ENCODE assay signal across 1 cellular context in genomic region chr19:14004619-14005380, GRCh38.
TF ChIP-seq lines count a peak whose summit lies in the region.

No MANE protein-coding gene starts in this region.

TF ChIP-seq in H1, 55 proteins besides CTCF, POLR2A, EP300 and RAD21:
- TF ChIP-seq, protein P1, sequence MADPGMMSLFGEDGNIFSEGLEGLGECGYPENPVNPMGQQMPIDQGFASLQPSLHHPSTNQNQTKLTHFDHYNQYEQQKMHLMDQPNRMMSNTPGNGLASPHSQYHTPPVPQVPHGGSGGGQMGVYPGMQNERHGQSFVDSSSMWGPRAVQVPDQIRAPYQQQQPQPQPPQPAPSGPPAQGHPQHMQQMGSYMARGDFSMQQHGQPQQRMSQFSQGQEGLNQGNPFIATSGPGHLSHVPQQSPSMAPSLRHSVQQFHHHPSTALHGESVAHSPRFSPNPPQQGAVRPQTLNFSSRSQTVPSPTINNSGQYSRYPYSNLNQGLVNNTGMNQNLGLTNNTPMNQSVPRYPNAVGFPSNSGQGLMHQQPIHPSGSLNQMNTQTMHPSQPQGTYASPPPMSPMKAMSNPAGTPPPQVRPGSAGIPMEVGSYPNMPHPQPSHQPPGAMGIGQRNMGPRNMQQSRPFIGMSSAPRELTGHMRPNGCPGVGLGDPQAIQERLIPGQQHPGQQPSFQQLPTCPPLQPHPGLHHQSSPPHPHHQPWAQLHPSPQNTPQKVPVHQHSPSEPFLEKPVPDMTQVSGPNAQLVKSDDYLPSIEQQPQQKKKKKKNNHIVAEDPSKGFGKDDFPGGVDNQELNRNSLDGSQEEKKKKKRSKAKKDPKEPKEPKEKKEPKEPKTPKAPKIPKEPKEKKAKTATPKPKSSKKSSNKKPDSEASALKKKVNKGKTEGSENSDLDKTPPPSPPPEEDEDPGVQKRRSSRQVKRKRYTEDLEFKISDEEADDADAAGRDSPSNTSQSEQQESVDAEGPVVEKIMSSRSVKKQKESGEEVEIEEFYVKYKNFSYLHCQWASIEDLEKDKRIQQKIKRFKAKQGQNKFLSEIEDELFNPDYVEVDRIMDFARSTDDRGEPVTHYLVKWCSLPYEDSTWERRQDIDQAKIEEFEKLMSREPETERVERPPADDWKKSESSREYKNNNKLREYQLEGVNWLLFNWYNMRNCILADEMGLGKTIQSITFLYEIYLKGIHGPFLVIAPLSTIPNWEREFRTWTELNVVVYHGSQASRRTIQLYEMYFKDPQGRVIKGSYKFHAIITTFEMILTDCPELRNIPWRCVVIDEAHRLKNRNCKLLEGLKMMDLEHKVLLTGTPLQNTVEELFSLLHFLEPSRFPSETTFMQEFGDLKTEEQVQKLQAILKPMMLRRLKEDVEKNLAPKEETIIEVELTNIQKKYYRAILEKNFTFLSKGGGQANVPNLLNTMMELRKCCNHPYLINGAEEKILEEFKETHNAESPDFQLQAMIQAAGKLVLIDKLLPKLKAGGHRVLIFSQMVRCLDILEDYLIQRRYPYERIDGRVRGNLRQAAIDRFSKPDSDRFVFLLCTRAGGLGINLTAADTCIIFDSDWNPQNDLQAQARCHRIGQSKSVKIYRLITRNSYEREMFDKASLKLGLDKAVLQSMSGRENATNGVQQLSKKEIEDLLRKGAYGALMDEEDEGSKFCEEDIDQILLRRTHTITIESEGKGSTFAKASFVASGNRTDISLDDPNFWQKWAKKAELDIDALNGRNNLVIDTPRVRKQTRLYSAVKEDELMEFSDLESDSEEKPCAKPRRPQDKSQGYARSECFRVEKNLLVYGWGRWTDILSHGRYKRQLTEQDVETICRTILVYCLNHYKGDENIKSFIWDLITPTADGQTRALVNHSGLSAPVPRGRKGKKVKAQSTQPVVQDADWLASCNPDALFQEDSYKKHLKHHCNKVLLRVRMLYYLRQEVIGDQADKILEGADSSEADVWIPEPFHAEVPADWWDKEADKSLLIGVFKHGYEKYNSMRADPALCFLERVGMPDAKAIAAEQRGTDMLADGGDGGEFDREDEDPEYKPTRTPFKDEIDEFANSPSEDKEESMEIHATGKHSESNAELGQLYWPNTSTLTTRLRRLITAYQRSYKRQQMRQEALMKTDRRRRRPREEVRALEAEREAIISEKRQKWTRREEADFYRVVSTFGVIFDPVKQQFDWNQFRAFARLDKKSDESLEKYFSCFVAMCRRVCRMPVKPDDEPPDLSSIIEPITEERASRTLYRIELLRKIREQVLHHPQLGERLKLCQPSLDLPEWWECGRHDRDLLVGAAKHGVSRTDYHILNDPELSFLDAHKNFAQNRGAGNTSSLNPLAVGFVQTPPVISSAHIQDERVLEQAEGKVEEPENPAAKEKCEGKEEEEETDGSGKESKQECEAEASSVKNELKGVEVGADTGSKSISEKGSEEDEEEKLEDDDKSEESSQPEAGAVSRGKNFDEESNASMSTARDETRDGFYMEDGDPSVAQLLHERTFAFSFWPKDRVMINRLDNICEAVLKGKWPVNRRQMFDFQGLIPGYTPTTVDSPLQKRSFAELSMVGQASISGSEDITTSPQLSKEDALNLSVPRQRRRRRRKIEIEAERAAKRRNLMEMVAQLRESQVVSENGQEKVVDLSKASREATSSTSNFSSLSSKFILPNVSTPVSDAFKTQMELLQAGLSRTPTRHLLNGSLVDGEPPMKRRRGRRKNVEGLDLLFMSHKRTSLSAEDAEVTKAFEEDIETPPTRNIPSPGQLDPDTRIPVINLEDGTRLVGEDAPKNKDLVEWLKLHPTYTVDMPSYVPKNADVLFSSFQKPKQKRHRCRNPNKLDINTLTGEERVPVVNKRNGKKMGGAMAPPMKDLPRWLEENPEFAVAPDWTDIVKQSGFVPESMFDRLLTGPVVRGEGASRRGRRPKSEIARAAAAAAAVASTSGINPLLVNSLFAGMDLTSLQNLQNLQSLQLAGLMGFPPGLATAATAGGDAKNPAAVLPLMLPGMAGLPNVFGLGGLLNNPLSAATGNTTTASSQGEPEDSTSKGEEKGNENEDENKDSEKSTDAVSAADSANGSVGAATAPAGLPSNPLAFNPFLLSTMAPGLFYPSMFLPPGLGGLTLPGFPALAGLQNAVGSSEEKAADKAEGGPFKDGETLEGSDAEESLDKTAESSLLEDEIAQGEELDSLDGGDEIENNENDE (IDR thresholded peaks at IDR 0.05; ENCODE audit: insufficient replicate concordance, low read length), result no peak
- no peak for TF ChIP-seq YY1 (IDR thresholded peaks at IDR 0.05; ENCODE audit: low read depth, low read length)
- TF ChIP-seq SP4 (IDR thresholded peaks at IDR 0.05; ENCODE audit: low read length), result no peak
- TF ChIP-seq CHD1 (IDR thresholded peaks at IDR 0.05; ENCODE audit: low read depth, low read length), result no peak
- TF ChIP-seq TCF12 (IDR thresholded peaks at IDR 0.05; ENCODE audit: low read depth, low read length), result no peak
- TF ChIP-seq GABPA (IDR thresholded peaks at IDR 0.05; ENCODE audit: borderline replicate concordance, insufficient read depth, low read length), result no peak
- no peak for TF ChIP-seq BCL11A (IDR thresholded peaks at IDR 0.05; ENCODE audit: low read depth in 2 of 2, low read length in 2 of 2)
- no peak for TF ChIP-seq RNF2 (IDR thresholded peaks at IDR 0.05; ENCODE audit: borderline replicate concordance, low read depth, low read length, missing control alignments, poor library complexity, severe bottlenecking)
- TF ChIP-seq MAFK (IDR thresholded peaks at IDR 0.05; ENCODE audit: low read depth, low read length), result no peak
- no peak for TF ChIP-seq NANOG (IDR thresholded peaks at IDR 0.05; ENCODE audit: insufficient read depth, low read depth, low read length, poor library complexity, severe bottlenecking)
- TF ChIP-seq, protein P2, sequence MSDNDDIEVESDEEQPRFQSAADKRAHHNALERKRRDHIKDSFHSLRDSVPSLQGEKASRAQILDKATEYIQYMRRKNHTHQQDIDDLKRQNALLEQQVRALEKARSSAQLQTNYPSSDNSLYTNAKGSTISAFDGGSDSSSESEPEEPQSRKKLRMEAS (IDR thresholded peaks at IDR 0.05), result no peak
- TF ChIP-seq PHF8 (conservative IDR thresholded peaks at IDR 0.05; ENCODE audit: low read depth, low read length), result no peak
- TF ChIP-seq, protein P3, sequence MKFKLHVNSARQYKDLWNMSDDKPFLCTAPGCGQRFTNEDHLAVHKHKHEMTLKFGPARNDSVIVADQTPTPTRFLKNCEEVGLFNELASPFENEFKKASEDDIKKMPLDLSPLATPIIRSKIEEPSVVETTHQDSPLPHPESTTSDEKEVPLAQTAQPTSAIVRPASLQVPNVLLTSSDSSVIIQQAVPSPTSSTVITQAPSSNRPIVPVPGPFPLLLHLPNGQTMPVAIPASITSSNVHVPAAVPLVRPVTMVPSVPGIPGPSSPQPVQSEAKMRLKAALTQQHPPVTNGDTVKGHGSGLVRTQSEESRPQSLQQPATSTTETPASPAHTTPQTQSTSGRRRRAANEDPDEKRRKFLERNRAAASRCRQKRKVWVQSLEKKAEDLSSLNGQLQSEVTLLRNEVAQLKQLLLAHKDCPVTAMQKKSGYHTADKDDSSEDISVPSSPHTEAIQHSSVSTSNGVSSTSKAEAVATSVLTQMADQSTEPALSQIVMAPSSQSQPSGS (IDR thresholded peaks at IDR 0.05; ENCODE audit: low read length), result no peak
